12 cellular contexts compared by ENCODE assay signal in the genomic region with DNA sequence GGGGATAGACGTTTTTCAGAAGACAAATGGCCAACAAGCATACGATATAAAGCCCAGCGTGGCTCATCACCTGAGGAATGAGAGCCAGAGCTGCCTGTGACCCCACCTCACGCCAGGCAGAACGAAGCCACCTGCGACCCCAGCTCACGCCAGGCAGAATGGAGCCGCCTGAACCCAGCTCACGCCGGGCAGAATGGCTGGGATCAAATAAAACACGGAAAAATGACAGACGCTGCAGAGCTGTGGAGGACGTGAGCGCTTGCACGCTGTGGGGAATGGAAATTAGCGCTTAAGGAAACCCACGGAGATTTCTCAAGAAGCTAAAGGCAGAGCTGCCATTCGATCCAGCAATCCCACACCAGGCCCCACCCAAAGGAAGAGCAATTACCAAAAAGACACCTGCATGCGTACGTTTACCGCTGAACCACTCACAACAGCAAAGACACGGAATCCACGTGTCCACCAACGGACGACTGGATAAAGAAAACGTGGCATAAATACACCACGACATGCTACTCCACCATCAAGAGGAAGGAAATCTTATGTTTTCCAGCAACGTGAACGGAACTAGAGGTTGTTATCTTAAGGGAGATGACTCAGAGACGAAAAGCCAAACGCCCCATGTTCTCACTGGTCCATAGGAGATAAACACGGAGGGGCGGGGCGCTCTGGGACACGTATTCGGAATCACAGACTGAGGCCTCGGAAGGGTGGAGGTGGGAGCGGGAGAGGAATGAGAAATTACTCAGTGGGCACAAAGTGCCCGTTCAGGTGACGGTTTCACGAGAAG. TPM values are rescaled to one million over a fixed set of nuclear protein-coding genes. Genes with fewer than 3 reads are reported as not detected.
DNase-seq lines count a peak whose midpoint lies in the region; ATAC-seq and TF ChIP-seq lines count a peak whose summit lies in the region.
"Had no signal": no experiment of that assay in that cellular context is flagged by ENCODE, and none has a peak within 500 bp of the region (broad histone marks: within the 10 kb centered on the region; RNA-seq: fewer than 3 reads in every experiment).

No MANE protein-coding gene starts in this region.

- H3K4me1 ChIP-seq in thyroid gland = peaks cover 6 to 18% of the 10 kb centered on the region in 2 donors
- H3K4me1 ChIP-seq: adrenal gland had no signal

- peaks cover 5 to 7% of the 10 kb centered on the region in 2 donors for H3K36me3 ChIP-seq in thyroid gland

- no peak for ATAC-seq in activated naive CD8-positive, alpha-beta T cell treated with anti-CD3 and anti-CD28 coated beads, Interleukin-2, amount 10 ng/mL, durations not matched to agents 7 days and 5 days (ENCODE audit: low read depth)
- no peak for ATAC-seq in activated naive CD8-positive, alpha-beta T cell treated with anti-CD3 and anti-CD28 coated beads, Interleukin-2, amount 50 U/mL, for 24 hours
- no peak for ATAC-seq in central memory CD8-positive, alpha-beta T cell (replicated peaks; ENCODE audit: extremely low read depth, poor library complexity, severe bottlenecking)
- ATAC-seq in GM18858 (IDR thresholded peaks at IDR 0.05; ENCODE audit: unreplicated experiment) (no peak), GM21515 (IDR thresholded peaks at IDR 0.05; ENCODE audit: unreplicated experiment) (no peak)
- ATAC-seq in activated CD4-positive, CD25-positive, alpha-beta regulatory T cell treated with anti-CD3 and anti-CD28 coated beads, Interleukin-2, amount 50 U/mL, for 24 hours = no peak

- no peak overlapping the region for H3K27ac ChIP-seq in thyroid gland
- H3K27ac ChIP-seq: adrenal gland, SJSA1 had no signal

- no peak overlapping the region for H3K27ac Mint-ChIP-seq in activated naive CD8-positive, alpha-beta T cell treated with anti-CD3 and anti-CD28 coated beads, Interleukin-2, amount 10 ng/mL, durations not matched to agents 7 days and 5 days
- H3K27ac Mint-ChIP-seq in activated naive CD8-positive, alpha-beta T cell treated with anti-CD3 and anti-CD28 coated beads, Interleukin-2, amount 50 U/mL, for 24 hours = no peak overlapping the region
- peak overlapping the region; percentile 22 for H3K27ac Mint-ChIP-seq in central memory CD8-positive, alpha-beta T cell (ENCODE audit: low read depth)
- H3K27ac Mint-ChIP-seq: activated CD4-positive, alpha-beta memory T cell treated with anti-CD3 and anti-CD28 coated beads for 36 hours had no signal

- no peak overlapping the region for H3K4me3 ChIP-seq in thyroid gland (replicated peaks in 1 of 3)
- H3K4me3 ChIP-seq: adrenal gland, SJSA1 had no signal

- no peaks in the 10 kb centered on the region for H3K27me3 ChIP-seq in thyroid gland
- H3K27me3 ChIP-seq: adrenal gland, SJSA1 had no signal

- TF ChIP-seq POLR2A in thyroid gland (IDR thresholded peaks at IDR 0.05) = no peak

- intact Hi-C loops in thyroid gland (cut with DNase I) = no loop called here

- peak; percentile 10 for DNase-seq in activated naive CD8-positive, alpha-beta T cell treated with anti-CD3 and anti-CD28 coated beads, Interleukin-2, amount 10 ng/mL, durations not matched to agents 7 days and 5 days
- DNase-seq in activated naive CD8-positive, alpha-beta T cell treated with anti-CD3 and anti-CD28 coated beads, Interleukin-2, amount 50 U/mL, for 24 hours = no peak
- no peak for DNase-seq in central memory CD8-positive, alpha-beta T cell (ENCODE audit: low spot score in 2 of 2)
- DNase-seq in lung microvascular endothelial cell (ENCODE audit: low read depth in 2 of 2) = peak; percentile 94 to 97
- DNase-seq in thyroid gland = peak; percentile 0 to 5
- DNase-seq: activated CD4-positive, alpha-beta memory T cell treated with anti-CD3 and anti-CD28 coated beads for 36 hours; stimulated activated CD4-positive, alpha-beta T cell treated with anti-CD3 and anti-CD28 coated beads, Interleukin-2, amount 100 ng/mL, for 48 hours had no signal

- TF ChIP-seq CTCF in thyroid gland (IDR thresholded peaks at IDR 0.05) = no peak

- H3K27me3 Mint-ChIP-seq in activated naive CD8-positive, alpha-beta T cell treated with anti-CD3 and anti-CD28 coated beads, Interleukin-2, amount 10 ng/mL, durations not matched to agents 7 days and 5 days = no peaks in the 10 kb centered on the region
- no peaks in the 10 kb centered on the region for H3K27me3 Mint-ChIP-seq in activated naive CD8-positive, alpha-beta T cell treated with anti-CD3 and anti-CD28 coated beads, Interleukin-2, amount 50 U/mL, for 24 hours
- no peaks in the 10 kb centered on the region for H3K27me3 Mint-ChIP-seq in central memory CD8-positive, alpha-beta T cell
- H3K27me3 Mint-ChIP-seq: activated CD4-positive, alpha-beta memory T cell treated with anti-CD3 and anti-CD28 coated beads for 36 hours had no signal

- H3K9me3 Mint-ChIP-seq in activated naive CD8-positive, alpha-beta T cell treated with anti-CD3 and anti-CD28 coated beads, Interleukin-2, amount 10 ng/mL, durations not matched to agents 7 days and 5 days = no peaks in the 10 kb centered on the region
- H3K9me3 Mint-ChIP-seq in activated naive CD8-positive, alpha-beta T cell treated with anti-CD3 and anti-CD28 coated beads, Interleukin-2, amount 50 U/mL, for 24 hours = no peaks in the 10 kb centered on the region
- H3K9me3 Mint-ChIP-seq in central memory CD8-positive, alpha-beta T cell = no peaks in the 10 kb centered on the region
- H3K9me3 Mint-ChIP-seq: activated CD4-positive, alpha-beta memory T cell treated with anti-CD3 and anti-CD28 coated beads for 36 hours had no signal

- H3K36me3 Mint-ChIP-seq in activated naive CD8-positive, alpha-beta T cell treated with anti-CD3 and anti-CD28 coated beads, Interleukin-2, amount 10 ng/mL, durations not matched to agents 7 days and 5 days = no peaks in the 10 kb centered on the region
- H3K36me3 Mint-ChIP-seq in activated naive CD8-positive, alpha-beta T cell treated with anti-CD3 and anti-CD28 coated beads, Interleukin-2, amount 50 U/mL, for 24 hours (ENCODE audit: low read depth) = peaks cover 1% of the 10 kb centered on the region
- H3K36me3 Mint-ChIP-seq in central memory CD8-positive, alpha-beta T cell (ENCODE audit: insufficient read depth) = peaks cover 45% of the 10 kb centered on the region

- H3K9me3 ChIP-seq in thyroid gland = no peaks in the 10 kb centered on the region
- H3K9me3 ChIP-seq: adrenal gland, SJSA1 had no signal

- H3K4me1 Mint-ChIP-seq in activated naive CD8-positive, alpha-beta T cell treated with anti-CD3 and anti-CD28 coated beads, Interleukin-2, amount 10 ng/mL, durations not matched to agents 7 days and 5 days = no peaks in the 10 kb centered on the region
- no peaks in the 10 kb centered on the region for H3K4me1 Mint-ChIP-seq in activated naive CD8-positive, alpha-beta T cell treated with anti-CD3 and anti-CD28 coated beads, Interleukin-2, amount 50 U/mL, for 24 hours
- peaks cover 8% of the 10 kb centered on the region for H3K4me1 Mint-ChIP-seq in central memory CD8-positive, alpha-beta T cell

- no peak overlapping the region for H3K4me3 Mint-ChIP-seq in activated naive CD8-positive, alpha-beta T cell treated with anti-CD3 and anti-CD28 coated beads, Interleukin-2, amount 10 ng/mL, durations not matched to agents 7 days and 5 days
- H3K4me3 Mint-ChIP-seq in activated naive CD8-positive, alpha-beta T cell treated with anti-CD3 and anti-CD28 coated beads, Interleukin-2, amount 50 U/mL, for 24 hours = no peak overlapping the region
- H3K4me3 Mint-ChIP-seq in central memory CD8-positive, alpha-beta T cell = peak overlapping the region; percentile 23
- H3K4me3 Mint-ChIP-seq: activated CD4-positive, alpha-beta memory T cell treated with anti-CD3 and anti-CD28 coated beads for 36 hours had no signal

- POLR2A ChIA-PET in activated naive CD8-positive, alpha-beta T cell treated with anti-CD3 and anti-CD28 coated beads, Interleukin-2, amount 10 ng/mL, durations not matched to agents 7 days and 5 days (lab: Charles Lee) = no interaction called here

- 90 to 91% methylated on average over 41 of the region's 41 CpGs for WGBS in thyroid gland, 2 donors

RNA-seq across cellular contexts. Expression of a gene that starts 30.7 kb away (rescaled TPM):
- 1 to 10 TPM; 4.0 to 4.9 TPM for total RNA-seq in activated naive CD8-positive, alpha-beta T cell treated with anti-CD3 and anti-CD28 coated beads, Interleukin-2, amount 10 ng/mL, durations not matched to agents 7 days and 5 days
- total RNA-seq in lung microvascular endothelial cell = under 0.01 and 0.20 TPM in 2 replicates
- 1 to 10 TPM in 3 of 4 donors, under 1 TPM in 1; 0.67 to 9.4 (median 4.3) TPM for total RNA-seq in thyroid gland
- total RNA-seq: SJSA1 had no signal

Comparison
In these comparisons a context has a peak if more than half of its experiments do, and no peak if none do; other contexts are left out.
1. DNase-seq: peak in activated naive CD8-positive, alpha-beta T cell treated with anti-CD3 and anti-CD28 coated beads, Interleukin-2, amount 10 ng/mL, durations not matched to agents 7 days and 5 days (single experiment), lung microvascular endothelial cell (2 of 2) and thyroid gland (2 of 2); none in activated naive CD8-positive, alpha-beta T cell treated with anti-CD3 and anti-CD28 coated beads, Interleukin-2, amount 50 U/mL, for 24 hours (single experiment) and central memory CD8-positive, alpha-beta T cell (0 of 2).